Comparison of ENCODE assay signal across 2 cellular contexts in the genomic region with DNA sequence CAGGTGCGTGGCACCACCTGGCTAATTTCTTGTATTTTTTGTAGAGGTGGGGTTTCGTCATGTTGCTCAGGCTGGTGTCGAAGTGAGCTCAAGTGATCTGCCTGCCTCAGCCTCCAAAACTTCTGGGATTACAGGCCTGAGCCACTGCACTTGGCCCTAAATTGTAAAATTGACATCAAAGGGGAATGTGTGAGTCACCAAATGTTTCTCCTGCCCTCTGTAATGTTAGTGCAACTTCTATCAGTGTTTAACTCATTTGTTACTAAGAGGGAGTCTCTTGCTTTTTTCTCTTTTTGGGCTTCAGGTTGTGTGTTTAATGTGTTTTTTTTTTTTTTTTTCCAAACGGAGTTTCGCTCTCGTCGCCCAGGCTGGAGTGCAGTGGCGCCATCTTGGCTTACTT.
TF ChIP-seq lines count a peak whose summit lies in the region.

No MANE protein-coding gene starts in this region.

TF ChIP-seq in HCT116, 20 proteins besides CTCF, POLR2A, EP300 and RAD21:
- TF ChIP-seq TCF7L2 (IDR thresholded peaks at IDR 0.05; ENCODE audit: borderline replicate concordance, extremely low read depth, insufficient read depth, insufficient read length) (peak; percentile 83), JUND (IDR thresholded peaks at IDR 0.05) (peak; percentile 35; the same call in 1 of the 2 replicates), SIN3A (IDR thresholded peaks at IDR 0.05; ENCODE audit: low read depth) (no peak), ELF1 (IDR thresholded peaks at IDR 0.05; ENCODE audit: borderline replicate concordance, low read depth) (no peak), SP1 (IDR thresholded peaks at IDR 0.05; ENCODE audit: low read depth) (no peak), EZH2phosphoT487 (IDR thresholded peaks at IDR 0.05; ENCODE audit: borderline replicate concordance) (no peak), FOSL1 (IDR thresholded peaks at IDR 0.05; ENCODE audit: low read depth) (peak; percentile 47; the same call in 1 of the 2 replicates)

TF ChIP-seq in HepG2, 621 proteins besides CTCF, POLR2A, EP300 and RAD21:
- TF ChIP-seq, protein P1, sequence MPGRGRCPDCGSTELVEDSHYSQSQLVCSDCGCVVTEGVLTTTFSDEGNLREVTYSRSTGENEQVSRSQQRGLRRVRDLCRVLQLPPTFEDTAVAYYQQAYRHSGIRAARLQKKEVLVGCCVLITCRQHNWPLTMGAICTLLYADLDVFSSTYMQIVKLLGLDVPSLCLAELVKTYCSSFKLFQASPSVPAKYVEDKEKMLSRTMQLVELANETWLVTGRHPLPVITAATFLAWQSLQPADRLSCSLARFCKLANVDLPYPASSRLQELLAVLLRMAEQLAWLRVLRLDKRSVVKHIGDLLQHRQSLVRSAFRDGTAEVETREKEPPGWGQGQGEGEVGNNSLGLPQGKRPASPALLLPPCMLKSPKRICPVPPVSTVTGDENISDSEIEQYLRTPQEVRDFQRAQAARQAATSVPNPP (CRISPR knock-in tag; IDR thresholded peaks at IDR 0.05) = no peak
- TF ChIP-seq THAP8 (CRISPR knock-in tag; IDR thresholded peaks at IDR 0.05; ENCODE audit: borderline replicate concordance) (no peak), SAP130 (CRISPR knock-in tag; IDR thresholded peaks at IDR 0.05; ENCODE audit: low read depth) (peak; percentile 38), ZNF652 (CRISPR knock-in tag; IDR thresholded peaks at IDR 0.05; ENCODE audit: borderline replicate concordance, low read depth) (peak; percentile 68; the same call in 1 of the 2 replicates), FOSL2 (CRISPR knock-in tag; IDR thresholded peaks at IDR 0.05) (peak; percentile 82), LCORL (IDR thresholded peaks at IDR 0.05) (no peak), LCORL (CRISPR knock-in tag; IDR thresholded peaks at IDR 0.05) (peak; percentile 55; the same call in 1 of the 2 replicates), TCF7 (IDR thresholded peaks at IDR 0.05; ENCODE audit: low read depth) (peak; percentile 28; the same call in 1 of the 2 replicates)
- TF ChIP-seq, protein P2, sequence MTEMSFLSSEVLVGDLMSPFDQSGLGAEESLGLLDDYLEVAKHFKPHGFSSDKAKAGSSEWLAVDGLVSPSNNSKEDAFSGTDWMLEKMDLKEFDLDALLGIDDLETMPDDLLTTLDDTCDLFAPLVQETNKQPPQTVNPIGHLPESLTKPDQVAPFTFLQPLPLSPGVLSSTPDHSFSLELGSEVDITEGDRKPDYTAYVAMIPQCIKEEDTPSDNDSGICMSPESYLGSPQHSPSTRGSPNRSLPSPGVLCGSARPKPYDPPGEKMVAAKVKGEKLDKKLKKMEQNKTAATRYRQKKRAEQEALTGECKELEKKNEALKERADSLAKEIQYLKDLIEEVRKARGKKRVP (CRISPR knock-in tag; IDR thresholded peaks at IDR 0.05) = peak in 1 of 2 experiments; percentile 68; a peak in 1 of 4 replicates
TF ChIP-seq in HepG2: peak in this region for 6.
